In the genomic region with DNA sequence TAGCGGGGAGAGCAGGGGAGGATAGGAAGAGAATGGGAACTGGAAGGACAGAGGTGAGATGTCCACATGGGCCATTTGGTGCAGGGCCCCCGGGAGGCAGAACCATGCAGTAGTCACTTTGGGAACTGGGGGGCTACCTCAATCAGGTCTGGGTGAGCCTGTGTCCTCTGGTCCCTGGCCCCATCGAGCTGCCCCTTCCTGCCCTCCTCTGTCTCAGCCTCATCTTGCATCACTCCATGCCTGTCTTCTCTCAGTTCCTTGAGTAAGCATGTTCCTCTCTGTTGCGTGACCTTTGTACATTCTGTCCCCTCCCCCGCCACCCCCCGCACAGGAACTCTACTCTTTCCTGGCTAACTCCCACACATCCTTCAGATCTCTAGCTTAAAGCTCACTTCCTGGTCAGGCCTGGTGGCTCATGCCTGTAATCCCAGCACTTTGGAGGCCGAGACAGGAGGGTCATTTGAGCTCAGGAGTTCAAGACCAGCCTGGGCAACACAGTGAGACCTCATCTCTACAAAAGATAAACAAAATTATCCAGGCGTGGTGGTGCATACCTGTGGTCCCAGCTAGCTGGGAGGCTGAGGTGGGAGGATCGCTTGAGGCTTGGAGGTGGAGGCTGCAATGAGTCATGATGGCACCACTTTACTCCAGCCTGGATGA, we compare ENCODE assay signal across 10 cellular contexts. TPM values are rescaled to one million over a fixed set of nuclear protein-coding genes. Genes with fewer than 3 reads are reported as not detected.
DNase-seq lines count a peak whose midpoint lies in the region; ATAC-seq lines count a peak whose summit lies in the region.
"Had no signal": no experiment of that assay in that cellular context is flagged by ENCODE, and none has a peak within 500 bp of the region (broad histone marks: within the 10 kb centered on the region; RNA-seq: fewer than 3 reads in every experiment).

No MANE protein-coding gene starts in this region.

- H3K36me3 ChIP-seq in aorta (ENCODE audit: control insufficient read depth in 1 of 2, insufficient read depth in 2 of 2, low read length in 1 of 2): no peaks in the 10 kb centered on the region

- peak; percentile 5 for ATAC-seq in aorta (ENCODE audit: low FRiP score)
- no peak for ATAC-seq in T-helper 17 cell
- ATAC-seq: CD8-positive, alpha-beta T cell had no signal

- intact Hi-C loops in activated T-helper 1 cell treated with anti-CD3 and anti-CD28 coated beads, Interleukin-12 subunit alpha, Interleukin-12 subunit beta, Interleukin-2, Interleukin-4 antibody, amounts not matched to agents 30 ng/mL and 10 ng/mL and 1 ng/mL, durations not matched to agents 14 hours and 24 hours and 36 hours (cut with micrococcal nuclease): loop anchor here (1.0 to 10.0 kb wide), 3 partner anchors 54 to 537 kb away; a partner anchor contains a TSS
- intact Hi-C loops in aorta (cut with DNase I): loop anchor here in 1 of 2 donors (2.0 kb wide), 1 partner anchor 169 kb away; no protein-coding TSS in a partner anchor

- peak overlapping the region; percentile 79 for H3K27ac Mint-ChIP-seq in activated T-helper 1 cell treated with anti-CD3 and anti-CD28 coated beads, Interleukin-12 subunit alpha, Interleukin-12 subunit beta, Interleukin-2, Interleukin-4 antibody, amounts not matched to agents 30 ng/mL and 10 ng/mL and 1 ng/mL, durations not matched to agents 14 hours and 24 hours and 36 hours
- H3K27ac Mint-ChIP-seq in T-helper 17 cell: no peak overlapping the region
- H3K27ac Mint-ChIP-seq: CD8-positive, alpha-beta T cell had no signal

- peaks cover 25% of the 10 kb centered on the region for H3K4me1 Mint-ChIP-seq in activated T-helper 1 cell treated with anti-CD3 and anti-CD28 coated beads, Interleukin-12 subunit alpha, Interleukin-12 subunit beta, Interleukin-2, Interleukin-4 antibody, amounts not matched to agents 30 ng/mL and 10 ng/mL and 1 ng/mL, durations not matched to agents 14 hours and 24 hours and 36 hours (ENCODE audit: low read depth)
- peaks cover 6% of the 10 kb centered on the region for H3K4me1 Mint-ChIP-seq in T-helper 17 cell

- no peak overlapping the region for H3K27ac ChIP-seq in aorta (ENCODE audit: low read depth in 1 of 2, low read length in 2 of 2)

- H3K27me3 ChIP-seq in aorta (ENCODE audit: control insufficient read depth in 1 of 2, insufficient read depth in 2 of 2, low read length in 1 of 2): no peaks in the 10 kb centered on the region

- no peak overlapping the region for H3K4me3 ChIP-seq in aorta (ENCODE audit: low read length in 2 of 2)

- H3K9me3 ChIP-seq in aorta (ENCODE audit: control insufficient read depth, low read length) (no peaks in the 10 kb centered on the region), T-helper 17 cell (ENCODE audit: control insufficient read depth, low read length, poor library complexity, severe bottlenecking) (no peaks in the 10 kb centered on the region)

- H3K4me3 Mint-ChIP-seq in activated T-helper 1 cell treated with anti-CD3 and anti-CD28 coated beads, Interleukin-12 subunit alpha, Interleukin-12 subunit beta, Interleukin-2, Interleukin-4 antibody, amounts not matched to agents 30 ng/mL and 10 ng/mL and 1 ng/mL, durations not matched to agents 14 hours and 24 hours and 36 hours: peak overlapping the region; percentile 44
- H3K4me3 Mint-ChIP-seq in T-helper 17 cell: no peak overlapping the region
- H3K4me3 Mint-ChIP-seq: CD8-positive, alpha-beta T cell had no signal

- 73% methylated on average over 9 of the region's 9 CpGs for WGBS in aorta, 2 donors

- peaks cover 3% of the 10 kb centered on the region for H3K27me3 Mint-ChIP-seq in activated T-helper 1 cell treated with anti-CD3 and anti-CD28 coated beads, Interleukin-12 subunit alpha, Interleukin-12 subunit beta, Interleukin-2, Interleukin-4 antibody, amounts not matched to agents 30 ng/mL and 10 ng/mL and 1 ng/mL, durations not matched to agents 14 hours and 24 hours and 36 hours (ENCODE audit: insufficient read depth)
- no peaks in the 10 kb centered on the region for H3K27me3 Mint-ChIP-seq in T-helper 17 cell

- H3K36me3 Mint-ChIP-seq in activated T-helper 1 cell treated with anti-CD3 and anti-CD28 coated beads, Interleukin-12 subunit alpha, Interleukin-12 subunit beta, Interleukin-2, Interleukin-4 antibody, amounts not matched to agents 30 ng/mL and 10 ng/mL and 1 ng/mL, durations not matched to agents 14 hours and 24 hours and 36 hours (ENCODE audit: low read depth): peaks cover 4% of the 10 kb centered on the region
- no peaks in the 10 kb centered on the region for H3K36me3 Mint-ChIP-seq in T-helper 17 cell (ENCODE audit: low read depth)
- H3K36me3 Mint-ChIP-seq: CD8-positive, alpha-beta T cell had no signal

- no peaks in the 10 kb centered on the region for H3K9me3 Mint-ChIP-seq in activated T-helper 1 cell treated with anti-CD3 and anti-CD28 coated beads, Interleukin-12 subunit alpha, Interleukin-12 subunit beta, Interleukin-2, Interleukin-4 antibody, amounts not matched to agents 30 ng/mL and 10 ng/mL and 1 ng/mL, durations not matched to agents 14 hours and 24 hours and 36 hours
- H3K9me3 Mint-ChIP-seq: CD8-positive, alpha-beta T cell had no signal

- no peaks in the 10 kb centered on the region for H3K4me1 ChIP-seq in aorta (ENCODE audit: control insufficient read depth in 1 of 2, insufficient read depth in 2 of 2, low read length in 2 of 2)

- peak; percentile 61 for DNase-seq in stimulated activated CD4-positive, alpha-beta T cell treated with anti-CD3 and anti-CD28 coated beads, Interleukin-15, amount 100 ng/mL, for 24 hours
- DNase-seq in stimulated activated CD4-positive, alpha-beta T cell treated with anti-CD3 and anti-CD28 coated beads, Interleukin-12 subunit alpha, Interleukin-12 subunit beta, amount 100 ng/mL, for 4 hours: no peak
- no peak for DNase-seq in activated T-helper 1 cell treated with anti-CD3 and anti-CD28 coated beads, Interleukin-12 subunit alpha, Interleukin-12 subunit beta, Interleukin-2, Interleukin-4 antibody, amounts not matched to agents 30 ng/mL and 10 ng/mL and 1 ng/mL, durations not matched to agents 14 hours and 24 hours and 36 hours (ENCODE audit: low spot score)
- peak; percentile 87 for DNase-seq in left kidney (ENCODE audit: low read depth, low spot score)
- DNase-seq in aorta: peak in 1 of 2 donors; percentile 76
- no peak for DNase-seq in NCI-H446 (lab: John Stamatoyannopoulos, UW)
- DNase-seq in T-helper 17 cell: no peak
- no peak for DNase-seq in NCI-H1417 (lab: John Stamatoyannopoulos, UW)
- DNase-seq: CD8-positive, alpha-beta T cell; Karpas-422 had no signal

RNA-seq across cellular contexts. Expression of a gene that starts 23.2 kb away (rescaled TPM):
- total RNA-seq in activated T-helper 1 cell treated with anti-CD3 and anti-CD28 coated beads, Interleukin-12 subunit alpha, Interleukin-12 subunit beta, Interleukin-2, Interleukin-4 antibody, amounts not matched to agents 30 ng/mL and 10 ng/mL and 1 ng/mL, durations not matched to agents 14 hours and 24 hours and 36 hours: 40.9 and 41.9 TPM in 2 replicates
- total RNA-seq in aorta: 1,000 to 10,000 TPM in 1 of 2 donors, 100 to 1,000 TPM in 1; 129 to 2,160 TPM
- polyA plus RNA-seq in aorta: 100 to 1,000 TPM; 154 to 504 TPM
- 1,000 to 10,000 TPM; 2,179 to 4,074 TPM for total RNA-seq in T-helper 17 cell

Comparison
In these comparisons a context has a peak if more than half of its experiments do, and no peak if none do; other contexts are left out.
1. DNase-seq: peak in stimulated activated CD4-positive, alpha-beta T cell treated with anti-CD3 and anti-CD28 coated beads, Interleukin-15, amount 100 ng/mL, for 24 hours (single experiment) and left kidney (single experiment); none in stimulated activated CD4-positive, alpha-beta T cell treated with anti-CD3 and anti-CD28 coated beads, Interleukin-12 subunit alpha, Interleukin-12 subunit beta, amount 100 ng/mL, for 4 hours (single experiment), activated T-helper 1 cell treated with anti-CD3 and anti-CD28 coated beads, Interleukin-12 subunit alpha, Interleukin-12 subunit beta, Interleukin-2, Interleukin-4 antibody, amounts not matched to agents 30 ng/mL and 10 ng/mL and 1 ng/mL, durations not matched to agents 14 hours and 24 hours and 36 hours (single experiment), NCI-H446 (0 of 2), T-helper 17 cell (0 of 3) and NCI-H1417 (0 of 3).